In genomic region chr3:121749276-121750086, GRCh38 we compare ENCODE assay signal across 8 cellular contexts. TPM values are rescaled to one million over a fixed set of nuclear protein-coding genes. Genes with fewer than 3 reads are reported as not detected.
DNase-seq lines count a peak whose midpoint lies in the region; ATAC-seq, FAIRE-seq and TF ChIP-seq lines count a peak whose summit lies in the region.

Gene GOLGB1 (minus strand): TSS chr3:121749741. CDS start chr3:121730971, 18,770 bp downstream.

- TF ChIP-seq POLR2A in GM12892 (IDR thresholded peaks at IDR 0.05; ENCODE audit: low read depth, low read length) (peak; percentile 100), heart left ventricle (IDR thresholded peaks at IDR 0.05) (peak; percentile 75 to 99)

- DNase-seq in GM12892 (ENCODE audit: insufficient read length): peak; percentile 77
- peak; percentile 100 for DNase-seq in NCI-H1436 (lab: John Stamatoyannopoulos, UW)
- peak; percentile 100 for DNase-seq in SW480 (ENCODE audit: low spot score)
- peak; percentile 92 to 96 (median 94) for DNase-seq in heart left ventricle
- DNase-seq in pons (ENCODE audit: low spot score): peak; percentile 100
- DNase-seq in type B pancreatic cell (ENCODE audit: extremely low spot score, unreplicated experiment): peak; percentile 89

- ATAC-seq in HG02840 (IDR thresholded peaks at IDR 0.05; ENCODE audit: low FRiP score, unreplicated experiment) (peak; percentile 99), heart left ventricle (peak; percentile 99)

- H3K27ac Mint-ChIP-seq in type B pancreatic cell: no peak within 1 kb of the TSS

- no peak within 1 kb of the TSS for H3K4me3 Mint-ChIP-seq in type B pancreatic cell

- H3K9me3 Mint-ChIP-seq in type B pancreatic cell: no peaks in the 10 kb centered on the region

- WGBS in adipose tissue, 3 donors: 0% methylated on average over 46 to 51 of the region's 51 CpGs
- WGBS in heart left ventricle, 4 donors: 0% methylated on average over 39 to 51 of the region's 51 CpGs

- TF ChIP-seq CTCF in heart left ventricle (IDR thresholded peaks at IDR 0.05) (peak in 2 of 12 donors; percentile 6 to 18), type B pancreatic cell (conservative IDR thresholded peaks at IDR 0.05) (peak; percentile 43)

- peak; percentile 100 for FAIRE-seq in GM12892 (lab: Jason Lieb, UNC)

- peaks cover 5% of the 10 kb centered on the region for H3K4me1 Mint-ChIP-seq in type B pancreatic cell (ENCODE audit: unreplicated experiment)

- peaks cover 0 to 49% (median 36%) of the 10 kb centered on the region in 12 donors for H3K4me1 ChIP-seq in heart left ventricle

- intact Hi-C loops in heart left ventricle (cut with DNase I): loop anchor here in 3 of 10 donors (1.0 to 10.0 kb wide), 4 partner anchors 88 to 635 kb away; partner anchors contain the start of genes EAF2 (in 1 of the 3), FAM162A (in 1 of the 3), IQCB1 (in 1 of the 3) and MIX23 (in 1 of the 3)

- H3K27ac ChIP-seq in adipose tissue (ENCODE audit: low read depth, low read length): no peak within 1 kb of the TSS
- peak within 1 kb of the TSS; percentile 81 to 96 (median 92) for H3K27ac ChIP-seq in heart left ventricle

- H3K4me3 ChIP-seq in heart left ventricle: peak within 1 kb of the TSS; percentile 68 to 95 (median 86)

- H3K36me3 Mint-ChIP-seq in type B pancreatic cell: no peaks in the 10 kb centered on the region

- no peaks in the 10 kb centered on the region for H3K36me3 ChIP-seq in heart left ventricle

- no peaks in the 10 kb centered on the region for H3K9me3 ChIP-seq in heart left ventricle

- H3K27me3 ChIP-seq in heart left ventricle: no peaks in the 10 kb centered on the region

- H3K27me3 Mint-ChIP-seq in type B pancreatic cell: peaks cover 15% of the 10 kb centered on the region

RNA-seq across cellular contexts. Expression of gene GOLGB1, which starts in this region (rescaled TPM):
- polyA plus RNA-seq in GM12892 (2012; ENCODE audit: missing spikeins): 16.8 TPM
- polyA plus RNA-seq in adipose tissue (10 to 100 TPM; 13.8 to 16.6 (median 14.4) TPM), heart left ventricle (10 to 100 TPM; 14.4 to 21.4 TPM)
- total RNA-seq in heart left ventricle (10 to 100 TPM; 28.5 to 90.9 (median 44.9) TPM), type B pancreatic cell (ENCODE audit: low replicate concordance) (49.9 and 76.9 TPM in 2 replicates)
